In genomic region chr10:57624066-57624465, GRCh38 we compare ENCODE assay signal across 29 cellular contexts.
"Had no signal": no experiment of that assay in that cellular context is flagged by ENCODE, and none has a peak within 500 bp of the region (broad histone marks: within the 10 kb centered on the region; RNA-seq: fewer than 3 reads in every experiment).

No MANE protein-coding gene starts in this region.

- H3K27ac ChIP-seq: gastroesophageal sphincter, right lobe of liver, skin epidermis, stomach, suprapubic skin, tibial nerve had no signal

- H3K4me3 Mint-ChIP-seq: activated CD4-positive, alpha-beta T cell treated with anti-CD3 and anti-CD28 coated beads for 36 hours; activated naive CD8-positive, alpha-beta T cell treated with anti-CD3 and anti-CD28 coated beads for 36 hours; activated T-cell treated with anti-CD3 and anti-CD28 coated beads, Interleukin-2, amount 50 U/mL, for 4 hours; dendritic cell treated with granulocyte-macrophage colony-stimulating factor and Interleukin-4, amounts not matched to agents 40 ng/mL and 50 ng/mL, for 4 days; stimulated activated effector memory CD8-positive, alpha-beta T cell treated with anti-CD3 and anti-CD28 coated beads, Interleukin-12 subunit alpha, Interleukin-12 subunit beta, amount 100 ng/mL, for 72 hours; T-helper 1 cell treated with Interleukin-12 subunit alpha and Interleukin-12 subunit beta and Interleukin-4 antibody, amounts not matched to agents 30 μg/mL and 1 μg/mL, for 36 hours; WTC11 had no signal

- FAIRE-seq: urothelium cell line had no signal

- H3K4me3 ChIP-seq: gastroesophageal sphincter, mucosa of descending colon, right lobe of liver, skin epidermis, stomach, suprapubic skin, tibial nerve had no signal

- H3K36me3 Mint-ChIP-seq: activated naive CD8-positive, alpha-beta T cell treated with anti-CD3 and anti-CD28 coated beads for 36 hours; stimulated activated effector memory CD8-positive, alpha-beta T cell treated with anti-CD3 and anti-CD28 coated beads, Interleukin-12 subunit alpha, Interleukin-12 subunit beta, amount 100 ng/mL, for 72 hours; WTC11 had no signal

- H3K27me3 ChIP-seq: gastroesophageal sphincter, right lobe of liver, stomach, suprapubic skin, tibial nerve had no signal

- H3K27ac Mint-ChIP-seq: activated CD4-positive, alpha-beta T cell treated with anti-CD3 and anti-CD28 coated beads for 36 hours; activated naive CD8-positive, alpha-beta T cell treated with anti-CD3 and anti-CD28 coated beads for 36 hours; dendritic cell treated with granulocyte-macrophage colony-stimulating factor and Interleukin-4, amounts not matched to agents 40 ng/mL and 50 ng/mL, for 4 days; stimulated activated effector memory CD8-positive, alpha-beta T cell treated with anti-CD3 and anti-CD28 coated beads, Interleukin-12 subunit alpha, Interleukin-12 subunit beta, amount 100 ng/mL, for 72 hours; T-helper 1 cell treated with Interleukin-12 subunit alpha and Interleukin-12 subunit beta and Interleukin-4 antibody, amounts not matched to agents 30 μg/mL and 1 μg/mL, for 36 hours; WTC11 had no signal

- H3K27me3 Mint-ChIP-seq: activated CD4-positive, alpha-beta T cell treated with anti-CD3 and anti-CD28 coated beads for 36 hours; activated naive CD8-positive, alpha-beta T cell treated with anti-CD3 and anti-CD28 coated beads for 36 hours; dendritic cell treated with granulocyte-macrophage colony-stimulating factor and Interleukin-4, amounts not matched to agents 40 ng/mL and 50 ng/mL, for 4 days had no signal

- ATAC-seq: activated CD4-positive, alpha-beta T cell treated with anti-CD3 and anti-CD28 coated beads for 36 hours; activated T-cell treated with anti-CD3 and anti-CD28 coated beads, Interleukin-2, amount 50 U/mL, for 4 hours; esophagus mucosa; gastroesophageal sphincter; left colon; mucosa of descending colon; right lobe of liver; stimulated activated effector memory CD8-positive, alpha-beta T cell treated with anti-CD3 and anti-CD28 coated beads, Interleukin-12 subunit alpha, Interleukin-12 subunit beta, amount 100 ng/mL, for 72 hours; WTC11 had no signal

- H3K4me1 ChIP-seq: gastroesophageal sphincter, stomach, suprapubic skin, tibial nerve had no signal

- DNase-seq: activated CD4-positive, alpha-beta T cell treated with anti-CD3 and anti-CD28 coated beads for 36 hours; activated CD4-positive, alpha-beta T cell treated with anti-CD3 and anti-CD28 coated beads, Interleukin-2, amount 50 U/mL, for 4 hours; activated CD8-positive, alpha-beta memory T cell treated with anti-CD3 and anti-CD28 coated beads, Interleukin-2, amount 50 U/mL, for 48 hours; activated naive CD4-positive, alpha-beta T cell treated with Interleukin-2 at 50 U/mL for 16 hours; activated naive CD8-positive, alpha-beta T cell treated with anti-CD3 and anti-CD28 coated beads for 36 hours; activated T-cell treated with anti-CD3 and anti-CD28 coated beads, Interleukin-2, amount 50 U/mL, for 4 hours; amniotic stem cell; effector CD4-positive, alpha-beta T cell; head of caudate nucleus; hypothalamus; islet precursor cell; left colon; mesenchymal stem cell; mucosa of descending colon; nucleus accumbens; right lobe of liver; stimulated activated CD4-positive, alpha-beta T cell treated with anti-CD3 and anti-CD28 coated beads, Interleukin-2, amount 100 ng/mL, for 24 hours; stomach; T1000 had no signal

- H3K9me3 ChIP-seq: gastroesophageal sphincter, mucosa of descending colon, right lobe of liver, stomach, suprapubic skin, tibial nerve had no signal

- H3K36me3 ChIP-seq: gastroesophageal sphincter, right lobe of liver, stomach, suprapubic skin, tibial nerve had no signal

- H3K9me3 Mint-ChIP-seq: activated T-cell treated with anti-CD3 and anti-CD28 coated beads, Interleukin-2, amount 50 U/mL, for 4 hours; dendritic cell treated with granulocyte-macrophage colony-stimulating factor and Interleukin-4, amounts not matched to agents 40 ng/mL and 50 ng/mL, for 4 days; T-helper 1 cell treated with Interleukin-12 subunit alpha and Interleukin-12 subunit beta and Interleukin-4 antibody, amounts not matched to agents 30 μg/mL and 1 μg/mL, for 36 hours; WTC11 had no signal

- H3K4me1 Mint-ChIP-seq: activated CD4-positive, alpha-beta T cell treated with anti-CD3 and anti-CD28 coated beads for 36 hours; activated naive CD8-positive, alpha-beta T cell treated with anti-CD3 and anti-CD28 coated beads for 36 hours; stimulated activated effector memory CD8-positive, alpha-beta T cell treated with anti-CD3 and anti-CD28 coated beads, Interleukin-12 subunit alpha, Interleukin-12 subunit beta, amount 100 ng/mL, for 72 hours had no signal
